1 cellular context compared by ENCODE assay signal in the genomic region with DNA sequence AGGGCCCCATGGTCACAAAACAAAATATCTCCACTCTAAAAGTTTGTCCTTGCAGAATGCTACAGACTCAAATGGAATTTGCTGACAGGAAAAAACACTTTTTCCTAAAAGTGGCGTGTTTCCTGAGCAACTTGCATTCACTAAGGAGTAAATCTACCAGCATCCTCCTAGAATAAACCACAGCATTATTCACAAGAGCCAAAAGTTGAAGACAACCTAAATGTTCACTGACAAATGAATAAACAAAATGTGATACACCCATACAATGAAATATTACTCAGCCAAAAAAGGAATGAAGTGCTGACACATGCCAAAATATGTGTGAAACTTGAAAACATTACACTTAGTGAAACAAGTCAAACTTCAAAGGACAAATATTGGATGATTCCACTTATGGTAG.
TF ChIP-seq lines count a peak whose summit lies in the region.

No MANE protein-coding gene starts in this region.

TF ChIP-seq in HepG2, 621 proteins besides CTCF, POLR2A, EP300 and RAD21 (continued from another document):
- no peak for TF ChIP-seq PRDM10 (CRISPR knock-in tag; IDR thresholded peaks at IDR 0.05; ENCODE audit: low read depth)
- TF ChIP-seq RBM39 (IDR thresholded peaks at IDR 0.05; ENCODE audit: low read depth, low read length, poor library complexity, severe bottlenecking), result no peak
- TF ChIP-seq MAFK (conservative IDR thresholded peaks at IDR 0.05 in 1 of 2, IDR thresholded peaks at IDR 0.05 in 1 of 2; ENCODE audit: low read length in 2 of 2), result peak; percentile 11 to 49; a peak in 2 of 4 replicates
- TF ChIP-seq ARHGAP35 (CRISPR knock-in tag; IDR thresholded peaks at IDR 0.05; ENCODE audit: borderline replicate concordance), result no peak
